In genomic region chr18:3604260-3604625, GRCh38 we compare ENCODE assay signal across 8 cellular contexts.
DNase-seq lines count a peak whose midpoint lies in the region; ATAC-seq and TF ChIP-seq lines count a peak whose summit lies in the region.

No MANE protein-coding gene starts in this region.

- DNase-seq in SJSA1 (ENCODE audit: low read depth in 1 of 2, low spot score in 2 of 2) (no peak), left lung (no peak), iPS-NIHi11 (ENCODE audit: low spot score) (no peak), 8988T (no peak)
- DNase-seq in stimulated activated CD4-positive, alpha-beta T cell treated with anti-CD3 and anti-CD28 coated beads, Interleukin-15, amount 100 ng/mL, for 24 hours = no peak

- peaks cover 39% of the 10 kb centered on the region for H3K4me1 ChIP-seq in SJSA1 (replicated peaks)
- peaks cover 19 to 49% of the 10 kb centered on the region in 2 donors for H3K4me1 ChIP-seq in left lung

- intact Hi-C loops in left lung (cut with DNase I) = no loop called here

- H3K27me3 ChIP-seq in SJSA1 (replicated peaks) (no peaks in the 10 kb centered on the region), left lung (no peaks in the 10 kb centered on the region)

- H3K9me3 ChIP-seq in SJSA1 (replicated peaks) = no peaks in the 10 kb centered on the region
- no peaks in the 10 kb centered on the region for H3K9me3 ChIP-seq in left lung

- H3K36me3 ChIP-seq in SJSA1 (no peaks in the 10 kb centered on the region), left lung (no peaks in the 10 kb centered on the region)

- no peak for TF ChIP-seq CTCF in left lung (IDR thresholded peaks at IDR 0.05)

- ATAC-seq in GM18511 (IDR thresholded peaks at IDR 0.05; ENCODE audit: unreplicated experiment) (peak; percentile 34), HG02678 (IDR thresholded peaks at IDR 0.05; ENCODE audit: unreplicated experiment) (peak; percentile 20), left lung (no peak), esophagus mucosa (no peak)

- peak overlapping the region; percentile 99 for H3K27ac ChIP-seq in SJSA1
- H3K27ac ChIP-seq in left lung = peak overlapping the region; percentile 94 to 95

- H3K4me3 ChIP-seq in SJSA1 = peak overlapping the region; percentile 40
- peak overlapping the region in 1 of 2 donors; percentile 18 for H3K4me3 ChIP-seq in left lung

Comparison
In these comparisons a context has a peak if more than half of its experiments do, and no peak if none do; other contexts are left out.
1. ATAC-seq: peak in GM18511 (single experiment) and HG02678 (single experiment); none in left lung (single experiment) and esophagus mucosa (single experiment).